14 cellular contexts compared by ENCODE assay signal in the genomic region with DNA sequence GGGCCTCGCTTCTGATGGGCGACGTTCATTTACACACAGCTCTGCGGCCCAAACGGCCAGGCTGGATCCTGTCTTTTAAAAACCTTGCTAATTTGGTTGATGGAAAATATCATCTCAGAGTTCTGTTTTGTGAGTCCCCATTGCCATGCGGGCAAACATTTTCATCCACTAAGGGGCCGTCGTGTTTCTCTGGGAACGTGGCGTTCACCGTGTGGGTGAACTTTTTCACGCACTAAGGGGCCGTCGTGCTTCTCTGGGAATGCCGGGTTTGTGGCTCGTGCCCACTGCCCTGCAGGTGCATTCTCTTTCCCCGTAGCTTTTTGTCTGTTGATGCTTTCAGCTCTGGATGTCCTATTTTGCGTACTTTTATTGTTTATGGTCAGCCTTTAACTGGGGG.
"Had no signal": no experiment of that assay in that cellular context is flagged by ENCODE, and none has a peak within 500 bp of the region (broad histone marks: within the 10 kb centered on the region; RNA-seq: fewer than 3 reads in every experiment).

No MANE protein-coding gene starts in this region.

- H3K27ac ChIP-seq: brain microvascular endothelial cell, gastrocnemius medialis, SJSA1, upper lobe of right lung had no signal

- H3K4me3 ChIP-seq: gastrocnemius medialis, SJSA1, upper lobe of right lung had no signal

- H3K4me3 Mint-ChIP-seq: activated naive CD8-positive, alpha-beta T cell treated with anti-CD3 and anti-CD28 coated beads, Interleukin-2, amount 10 ng/mL, durations not matched to agents 7 days and 5 days had no signal

- H3K4me1 ChIP-seq: SJSA1, upper lobe of right lung had no signal

- DNase-seq: activated naive CD4-positive, alpha-beta T cell; activated naive CD8-positive, alpha-beta T cell treated with anti-CD3 and anti-CD28 coated beads, Interleukin-2, amount 10 ng/mL, durations not matched to agents 7 days and 5 days; activated T-cell treated with anti-CD3 and anti-CD28 coated beads for 4 hours; brain microvascular endothelial cell; cerebellar nuclear complex; dermis blood vessel endothelial cell; gastrocnemius medialis; mesendoderm; stimulated activated CD4-positive, alpha-beta T cell treated with anti-CD3 and anti-CD28 coated beads, Interleukin-4, amount 100 ng/mL, for 4 hours; stimulated activated CD8-positive, alpha-beta memory T cell treated with anti-CD3 and anti-CD28 coated beads, Interleukin-4, amount 100 ng/mL, for 48 hours; stimulated activated naive CD4-positive, alpha-beta T cell treated with Interleukin-2 at 50 U/mL for 16 hours; substantia nigra; upper lobe of right lung had no signal

- H3K27ac Mint-ChIP-seq: activated naive CD8-positive, alpha-beta T cell treated with anti-CD3 and anti-CD28 coated beads, Interleukin-2, amount 10 ng/mL, durations not matched to agents 7 days and 5 days had no signal

- H3K36me3 ChIP-seq: gastrocnemius medialis, upper lobe of right lung had no signal

- H3K9me3 ChIP-seq: gastrocnemius medialis, SJSA1, upper lobe of right lung had no signal

- H3K27me3 ChIP-seq: brain microvascular endothelial cell, SJSA1 had no signal

- H3K9me3 Mint-ChIP-seq: activated naive CD8-positive, alpha-beta T cell treated with anti-CD3 and anti-CD28 coated beads, Interleukin-2, amount 10 ng/mL, durations not matched to agents 7 days and 5 days had no signal

- H3K36me3 Mint-ChIP-seq: activated naive CD8-positive, alpha-beta T cell treated with anti-CD3 and anti-CD28 coated beads, Interleukin-2, amount 10 ng/mL, durations not matched to agents 7 days and 5 days had no signal

- H3K4me1 Mint-ChIP-seq: activated naive CD8-positive, alpha-beta T cell treated with anti-CD3 and anti-CD28 coated beads, Interleukin-2, amount 10 ng/mL, durations not matched to agents 7 days and 5 days had no signal
